In the genomic region with DNA sequence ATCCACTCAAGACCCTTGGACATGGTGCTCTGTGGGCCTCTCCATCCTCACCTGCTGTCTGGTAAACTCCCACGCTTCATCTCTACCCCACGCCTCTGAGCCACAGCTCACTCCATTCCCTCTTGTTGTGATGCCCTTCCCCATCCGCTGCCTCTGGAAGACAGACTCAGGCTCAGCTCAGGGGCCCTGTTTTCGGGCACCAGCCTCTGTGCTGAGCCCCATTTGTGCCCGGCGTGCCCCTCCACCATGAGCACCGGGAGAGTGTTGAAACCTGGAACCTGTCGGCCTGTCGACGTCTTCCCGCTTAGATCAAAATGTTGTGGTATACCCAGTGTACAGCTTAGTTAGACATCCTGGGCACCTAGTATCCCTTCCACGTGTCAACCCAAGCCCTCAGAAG, we compare ENCODE assay signal across 23 cellular contexts. TPM values are rescaled to one million over a fixed set of nuclear protein-coding genes. Genes with fewer than 3 reads are reported as not detected.
A peak's percentile ranks its signal among the peaks of the same experiment; 100 is the strongest.
DNase-seq lines count a peak whose midpoint lies in the region; ATAC-seq, FAIRE-seq and TF ChIP-seq lines count a peak whose summit lies in the region.
"Had no signal": no experiment of that assay in that cellular context is flagged by ENCODE, and none has a peak within 500 bp of the region (broad histone marks: within the 10 kb centered on the region; RNA-seq: fewer than 3 reads in every experiment).

No MANE protein-coding gene starts in this region.

- peak; percentile 52 for DNase-seq in natural killer cell treated with Interleukin-12 subunit alpha and Interleukin-12 subunit beta and Interleukin-15 and Interleukin-18, amount 100 ng/mL, for 72 hours (ENCODE audit: low spot score)
- DNase-seq in natural killer cell = no peak
- DNase-seq in bronchial epithelial cell (ENCODE audit: low read depth) = no peak
- no peak for DNase-seq in mesenchymal stem cell
- DNase-seq in posterior vena cava (ENCODE audit: low spot score) = peak; percentile 58
- DNase-seq in SIG-M5 treated with dmso at 0.1 percent for 504 hours (lab: John Stamatoyannopoulos, UW; ENCODE audit: unreplicated experiment) = no peak
- DNase-seq in SK-N-SH = no peak
- DNase-seq: C1 segment of cervical spinal cord; Calu3; CD4-positive, alpha-beta memory T cell; COR-L47; DMS53; DMS79 treated with DMSO at 0.1 percent for 48 hours; GF-D8; H9; HFFc6 had no signal

- H3K9me3 Mint-ChIP-seq in natural killer cell treated with Interleukin-12 subunit alpha and Interleukin-12 subunit beta and Interleukin-15 and Interleukin-18, amount 100 ng/mL, for 72 hours = no peaks in the 10 kb centered on the region
- H3K9me3 Mint-ChIP-seq in natural killer cell = no peaks in the 10 kb centered on the region
- H3K9me3 Mint-ChIP-seq: CD4-positive, alpha-beta memory T cell; HFFc6 had no signal

- TF ChIP-seq CTCF in natural killer cell (IDR thresholded peaks at IDR 0.05) (no peak), bronchial epithelial cell (IDR thresholded peaks at IDR 0.05; ENCODE audit: insufficient read depth, low read length, severe bottlenecking) (no peak), SK-N-SH (IDR thresholded peaks at IDR 0.05) (no peak)

- intact Hi-C loops in natural killer cell (cut with micrococcal nuclease) = no loop called here
- intact Hi-C loops in posterior vena cava (cut with DNase I) = loop anchor here in 1 of 2 donors (10.0 kb wide), 1 partner anchor 115 kb away; no protein-coding TSS in a partner anchor

- CTCF ChIA-PET in SK-N-SH (lab: Yijun Ruan, JAX) = interaction anchor here (0.7 to 1.6 kb wide), 3 partner anchors 76 to 118 kb away, joined by 3 to 9 read pairs (median 6); no protein-coding TSS in a partner anchor

- no peaks in the 10 kb centered on the region for H3K36me3 Mint-ChIP-seq in natural killer cell treated with Interleukin-12 subunit alpha and Interleukin-12 subunit beta and Interleukin-15 and Interleukin-18, amount 100 ng/mL, for 72 hours
- H3K36me3 Mint-ChIP-seq in natural killer cell = no peaks in the 10 kb centered on the region
- H3K36me3 Mint-ChIP-seq: CD4-positive, alpha-beta memory T cell had no signal

- no peaks in the 10 kb centered on the region for H3F3A ChIP-seq in SK-N-SH (replicated peaks; ENCODE audit: insufficient read depth)

- POLR2A ChIA-PET in SK-N-SH (lab: Yijun Ruan, JAX) = no interaction called here

- H3K79me1 ChIP-seq in mesenchymal stem cell (replicated peaks; ENCODE audit: low read length, poor library complexity, severe bottlenecking) = no peaks in the 10 kb centered on the region

- H3K4me1 ChIP-seq in mesenchymal stem cell (ENCODE audit: control insufficient read depth, insufficient read depth, low read depth, low read length) (no peaks in the 10 kb centered on the region), SK-N-SH (ENCODE audit: control insufficient read depth in 1 of 2, insufficient read depth in 2 of 2, low read depth in 1 of 2, low read length in 1 of 2) (no peaks in the 10 kb centered on the region; a peak in 1 of 4 replicates)

- no peak overlapping the region for H2BK12ac ChIP-seq in mesenchymal stem cell (ENCODE audit: low read length in 2 of 2)

- FAIRE-seq in bronchial epithelial cell (lab: Jason Lieb, UNC) = peak; percentile 36
- FAIRE-seq: GM12891, GM18507 had no signal

- H2AFZ ChIP-seq in mesenchymal stem cell (ENCODE audit: low read depth, low read length) (no peak overlapping the region), SK-N-SH (ENCODE audit: low read depth) (no peak overlapping the region)
- H2AFZ ChIP-seq: GM23338 had no signal

- no peak overlapping the region for H2BK120ac ChIP-seq in mesenchymal stem cell (ENCODE audit: low read depth, low read length)

- H3K9ac ChIP-seq in mesenchymal stem cell (ENCODE audit: low read length) = no peak overlapping the region
- no peak overlapping the region for H3K9ac ChIP-seq in SK-N-SH

- no peak overlapping the region for H3K27ac Mint-ChIP-seq in natural killer cell treated with Interleukin-12 subunit alpha and Interleukin-12 subunit beta and Interleukin-15 and Interleukin-18, amount 100 ng/mL, for 72 hours
- no peak overlapping the region for H3K27ac Mint-ChIP-seq in natural killer cell
- H3K27ac Mint-ChIP-seq: CD4-positive, alpha-beta memory T cell; GM23338; H9; HFFc6 had no signal

- no peak overlapping the region for H3K4me3 ChIP-seq in bronchial epithelial cell (ENCODE audit: low read depth, low read length)
- H3K4me3 ChIP-seq in mesenchymal stem cell (ENCODE audit: insufficient read depth in 1 of 2, low read depth in 1 of 2, low read length in 2 of 2) = no peak overlapping the region
- H3K4me3 ChIP-seq in SK-N-SH (ENCODE audit: low read depth in 2 of 2, low read length in 1 of 2) = no peak overlapping the region
- H3K4me3 ChIP-seq: GM23338 had no signal

- no peak overlapping the region for H2AK5ac ChIP-seq in mesenchymal stem cell (ENCODE audit: low read length, severe bottlenecking)

- ATAC-seq in natural killer cell treated with Interleukin-12 subunit alpha and Interleukin-12 subunit beta and Interleukin-15 and Interleukin-18, amount 100 ng/mL, for 72 hours = no peak
- ATAC-seq in natural killer cell (no peak), HG03159 (IDR thresholded peaks at IDR 0.05; ENCODE audit: unreplicated experiment) (no peak)
- ATAC-seq: GM23338, HCT116 had no signal

- no peaks in the 10 kb centered on the region for H3K9me3 ChIP-seq in mesenchymal stem cell (ENCODE audit: control insufficient read depth, low read length)
- no peaks in the 10 kb centered on the region for H3K9me3 ChIP-seq in SK-N-SH

- H3K18ac ChIP-seq in mesenchymal stem cell (ENCODE audit: low read depth in 1 of 2, low read length in 2 of 2) = no peak overlapping the region

- H4K20me1 ChIP-seq in SK-N-SH (ENCODE audit: insufficient read depth) = no peaks in the 10 kb centered on the region

- no peak overlapping the region for H3K4me2 ChIP-seq in mesenchymal stem cell (ENCODE audit: low read length, poor library complexity, severe bottlenecking)
- H3K4me2 ChIP-seq in SK-N-SH = no peak overlapping the region
- H3K4me2 ChIP-seq: GM23338 had no signal

- H4K8ac ChIP-seq in mesenchymal stem cell (ENCODE audit: low read length) = no peak overlapping the region

- H3K4me1 Mint-ChIP-seq in natural killer cell treated with Interleukin-12 subunit alpha and Interleukin-12 subunit beta and Interleukin-15 and Interleukin-18, amount 100 ng/mL, for 72 hours (ENCODE audit: low read depth in 2 of 2) = peaks cover 7 to 14% of the 10 kb centered on the region in 2 donors
- peaks cover 0 to 12% of the 10 kb centered on the region in 2 donors for H3K4me1 Mint-ChIP-seq in natural killer cell

- H3K27ac ChIP-seq in mesenchymal stem cell (ENCODE audit: low read length, poor library complexity, severe bottlenecking) (no peak overlapping the region), SK-N-SH (ENCODE audit: low read depth in 2 of 2, low read length in 1 of 2) (no peak overlapping the region)

- H2BK15ac ChIP-seq in mesenchymal stem cell (ENCODE audit: low read depth, poor library complexity, severe bottlenecking) = peak overlapping the region; percentile 19

- no peak for TF ChIP-seq RAD21 in SK-N-SH (IDR thresholded peaks at IDR 0.05; ENCODE audit: low read length)

- peak overlapping the region; percentile 11 for H4K91ac ChIP-seq in mesenchymal stem cell (ENCODE audit: low read length)

- no peaks in the 10 kb centered on the region for H3K9me2 ChIP-seq in SK-N-SH

- TF ChIP-seq EP300 in SK-N-SH (IDR thresholded peaks at IDR 0.05; ENCODE audit: borderline replicate concordance in 1 of 2, low read depth in 1 of 2, low read length in 1 of 2) = no peak

- H3K79me2 ChIP-seq in SK-N-SH (ENCODE audit: insufficient read depth) = no peaks in the 10 kb centered on the region

- H3K27me3 ChIP-seq in bronchial epithelial cell (ENCODE audit: control insufficient read depth, insufficient read depth, low read length) (peaks cover 2% of the 10 kb centered on the region), mesenchymal stem cell (ENCODE audit: control insufficient read depth in 1 of 2, insufficient read depth in 1 of 2, low read length in 2 of 2) (peaks cover 43 to 68% of the 10 kb centered on the region in 2 experiments), SK-N-SH (ENCODE audit: insufficient read depth) (no peaks in the 10 kb centered on the region)

- no peak overlapping the region for H2BK5ac ChIP-seq in mesenchymal stem cell (ENCODE audit: low read depth, low read length, poor library complexity, severe bottlenecking)

- no peak overlapping the region for H3K4ac ChIP-seq in mesenchymal stem cell (ENCODE audit: low read depth in 1 of 2, low read length in 2 of 2)

- H3K36me3 ChIP-seq in bronchial epithelial cell (ENCODE audit: control insufficient read depth, insufficient read depth, low read length) = no peaks in the 10 kb centered on the region
- H3K36me3 ChIP-seq in mesenchymal stem cell (ENCODE audit: control insufficient read depth in 1 of 2, insufficient read depth in 2 of 2, low read depth in 1 of 2, low read length in 2 of 2) = no peaks in the 10 kb centered on the region
- no peaks in the 10 kb centered on the region for H3K36me3 ChIP-seq in SK-N-SH (replicated peaks in 1 of 2; ENCODE audit: control insufficient read depth in 1 of 2, insufficient read depth in 2 of 2, low read length in 1 of 2)

- H3K27me3 Mint-ChIP-seq in natural killer cell treated with Interleukin-12 subunit alpha and Interleukin-12 subunit beta and Interleukin-15 and Interleukin-18, amount 100 ng/mL, for 72 hours = peaks cover 23 to 31% of the 10 kb centered on the region in 2 donors
- H3K27me3 Mint-ChIP-seq in natural killer cell (ENCODE audit: low read depth in 2 of 2) = peaks cover 42 to 45% of the 10 kb centered on the region in 2 donors

- no peak overlapping the region for H3K23ac ChIP-seq in mesenchymal stem cell (ENCODE audit: low read length in 2 of 2)

- 85% methylated on average over 12 of the region's 12 CpGs for WGBS in mesenchymal stem cell
- 75% methylated on average over 10 of the region's 12 CpGs for WGBS in SK-N-SH (ENCODE audit: low lambda C conversion rate)

- no peak overlapping the region for H3K4me3 Mint-ChIP-seq in natural killer cell treated with Interleukin-12 subunit alpha and Interleukin-12 subunit beta and Interleukin-15 and Interleukin-18, amount 100 ng/mL, for 72 hours
- H3K4me3 Mint-ChIP-seq in natural killer cell = no peak overlapping the region
- H3K4me3 Mint-ChIP-seq: CD4-positive, alpha-beta memory T cell; GM23338; H9; HFFc6 had no signal

- H3K14ac ChIP-seq in mesenchymal stem cell (ENCODE audit: low read length in 2 of 2) = no peak overlapping the region

RNA-seq across cellular contexts. Expression of a gene that starts 6.5 kb away (rescaled TPM):
- total RNA-seq in natural killer cell treated with Interleukin-12 subunit alpha and Interleukin-12 subunit beta and Interleukin-15 and Interleukin-18, amount 100 ng/mL, for 72 hours = under 1 TPM in 1 of 2 donors, not detected in 1; 0.14 TPM
- total RNA-seq in natural killer cell (1 to 10 TPM in 1 of 3 donors, under 1 TPM in 2; 0.05 to 1.2 (median 0.11) TPM), bronchial epithelial cell (under 0.01 TPM in 1 of 2 replicates, not detected in the other), posterior vena cava (1 to 10 TPM in 1 of 2 donors, under 1 TPM in 1; 0.79 to 1.1 TPM)
- polyA plus RNA-seq in mesenchymal stem cell (2013, experiment 1 of 2) = 13.4 TPM
- 14.1 TPM for polyA plus RNA-seq in mesenchymal stem cell (2013, experiment 2 of 2)
- 0.06 and 0.56 TPM in 2 replicates for polyA plus RNA-seq in SK-N-SH (2012; rRNA removed)
- 0.15 and 0.22 TPM in 2 replicates for polyA plus RNA-seq in SK-N-SH (2012; cell fraction: cytosol; rRNA removed)
- 0.24 and 0.47 TPM in 2 replicates for polyA plus RNA-seq in SK-N-SH (2012; cell fraction: nucleus; rRNA removed)
- total RNA-seq: A172; CD4-positive, alpha-beta memory T cell; HFFc6 had no signal
- polyA plus RNA-seq: BJ; CD4-positive, alpha-beta memory T cell had no signal

Comparison
In these comparisons a context has a peak if more than half of its experiments do, and no peak if none do; other contexts are left out.
1. DNase-seq: peak in natural killer cell treated with Interleukin-12 subunit alpha and Interleukin-12 subunit beta and Interleukin-15 and Interleukin-18, amount 100 ng/mL, for 72 hours (single experiment) and posterior vena cava (single experiment); none in natural killer cell (single experiment), bronchial epithelial cell (single experiment), mesenchymal stem cell (single experiment), SIG-M5 treated with dmso at 0.1 percent for 504 hours (single experiment) and SK-N-SH (single experiment).